9 cellular contexts compared by ENCODE assay signal in the genomic region with DNA sequence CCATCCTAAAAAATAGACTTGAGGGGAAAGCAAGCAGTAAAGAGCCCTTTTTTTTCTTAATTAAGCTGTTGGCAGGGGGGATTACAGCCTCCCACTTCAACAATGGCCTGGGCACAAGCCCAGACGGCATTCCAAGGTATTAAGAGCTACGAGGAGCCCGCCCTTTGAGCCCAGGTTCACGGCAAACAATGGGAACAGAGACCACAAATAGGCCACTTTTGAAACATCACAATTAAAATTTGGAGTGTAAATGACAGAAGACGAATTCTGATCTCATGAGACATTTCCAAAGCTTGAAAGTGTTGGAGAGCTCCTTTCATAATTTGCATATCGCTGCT. TPM values are rescaled to one million over a fixed set of nuclear protein-coding genes. Genes with fewer than 3 reads are reported as not detected.
DNase-seq lines count a peak whose midpoint lies in the region; ATAC-seq and TF ChIP-seq lines count a peak whose summit lies in the region.
"Had no signal": no experiment of that assay in that cellular context is flagged by ENCODE, and none has a peak within 500 bp of the region (broad histone marks: within the 10 kb centered on the region; RNA-seq: fewer than 3 reads in every experiment).

No MANE protein-coding gene starts in this region.

- no peak for TF ChIP-seq CTCF in omental fat pad (IDR thresholded peaks at IDR 0.05)

- no peak overlapping the region for H3K4me3 ChIP-seq in SJCRH30
- H3K4me3 ChIP-seq in thymus (ENCODE audit: low read length): no peak overlapping the region

- 76% methylated on average over 6 of the region's 6 CpGs for WGBS in thymus

- ATAC-seq in HG03378 (IDR thresholded peaks at IDR 0.05; ENCODE audit: unreplicated experiment) (no peak), omental fat pad (ENCODE audit: low FRiP score) (no peak)

- no peak for DNase-seq in activated naive CD4-positive, alpha-beta T cell treated with anti-CD3 and anti-CD28 coated beads, Interleukin-2, amount 50 U/mL, for 16 hours
- DNase-seq in SJCRH30: peak; percentile 46 to 62
- DNase-seq in epithelial cell of prostate (ENCODE audit: low read depth, low spot score): no peak
- no peak for DNase-seq in omental fat pad (ENCODE audit: low spot score)
- DNase-seq in NCI-H146 (lab: John Stamatoyannopoulos, UW): no peak
- DNase-seq: NCI-H526 had no signal

- H3K36me3 ChIP-seq in SJCRH30 (peaks cover 39% of the 10 kb centered on the region), thymus (ENCODE audit: control insufficient read depth, insufficient read depth) (no peaks in the 10 kb centered on the region)

- H3K27ac Mint-ChIP-seq in activated naive CD4-positive, alpha-beta T cell treated with anti-CD3 and anti-CD28 coated beads, Interleukin-2, amount 50 U/mL, for 24 hours: peak overlapping the region; percentile 46

- peaks cover 92% of the 10 kb centered on the region for H3K4me1 Mint-ChIP-seq in activated naive CD4-positive, alpha-beta T cell treated with anti-CD3 and anti-CD28 coated beads, Interleukin-2, amount 50 U/mL, for 24 hours

- H3K4me1 ChIP-seq in SJCRH30: peaks cover 39% of the 10 kb centered on the region
- peaks cover 34% of the 10 kb centered on the region for H3K4me1 ChIP-seq in thymus (ENCODE audit: control insufficient read depth, insufficient read depth, low read length)

- H3K9me3 ChIP-seq in SJCRH30 (replicated peaks): no peaks in the 10 kb centered on the region
- H3K9me3 ChIP-seq in thymus (ENCODE audit: control insufficient read depth): no peaks in the 10 kb centered on the region

- H3K4me3 Mint-ChIP-seq in activated naive CD4-positive, alpha-beta T cell treated with anti-CD3 and anti-CD28 coated beads, Interleukin-2, amount 50 U/mL, for 24 hours: peak overlapping the region; percentile 77

- H3K27me3 ChIP-seq in SJCRH30 (no peaks in the 10 kb centered on the region), thymus (ENCODE audit: control insufficient read depth, insufficient read depth) (no peaks in the 10 kb centered on the region)

- no peaks in the 10 kb centered on the region for H3K27me3 Mint-ChIP-seq in activated naive CD4-positive, alpha-beta T cell treated with anti-CD3 and anti-CD28 coated beads, Interleukin-2, amount 50 U/mL, for 24 hours

- peaks cover 14% of the 10 kb centered on the region for H3K36me3 Mint-ChIP-seq in activated naive CD4-positive, alpha-beta T cell treated with anti-CD3 and anti-CD28 coated beads, Interleukin-2, amount 50 U/mL, for 24 hours

- H3K27ac ChIP-seq in SJCRH30 (peak overlapping the region; percentile 12), epithelial cell of prostate (peak overlapping the region; percentile 22), thymus (ENCODE audit: low read depth) (peak overlapping the region; percentile 68)

- no peaks in the 10 kb centered on the region for H3K9me3 Mint-ChIP-seq in activated naive CD4-positive, alpha-beta T cell treated with anti-CD3 and anti-CD28 coated beads, Interleukin-2, amount 50 U/mL, for 24 hours

RNA-seq across cellular contexts. Expression of a gene that starts 8.9 kb away (rescaled TPM):
- total RNA-seq in SJCRH30 (2014; rRNA removed; shearing (Covaris generic)): 82.3 and 87.1 TPM in 2 replicates
- polyA plus RNA-seq in thymus: 14.9 TPM
- total RNA-seq in omental fat pad: 10 to 100 TPM; 16.9 to 85.3 (median 39.4) TPM

RNA-seq across cellular contexts. Expression of a gene that starts 34.3 kb away (rescaled TPM):
- total RNA-seq in SJCRH30 (2014; rRNA removed; shearing (Covaris generic)): 51.0 and 60.1 TPM in 2 replicates
- polyA plus RNA-seq in thymus: 64.5 TPM
- 10 to 100 TPM; 61.0 to 99.4 (median 92.3) TPM for total RNA-seq in omental fat pad

RNA-seq across cellular contexts. Expression of a gene that starts 52.1 kb away (rescaled TPM):
- 139 and 151 TPM in 2 replicates for total RNA-seq in SJCRH30 (2014; rRNA removed; shearing (Covaris generic))
- polyA plus RNA-seq in thymus: 71.4 TPM
- total RNA-seq in omental fat pad: 10 to 100 TPM; 25.6 to 47.7 (median 29.3) TPM

Comparison
In these comparisons a context has a peak if more than half of its experiments do, and no peak if none do; other contexts are left out.
1. DNase-seq: peak in SJCRH30 (2 of 2); none in activated naive CD4-positive, alpha-beta T cell treated with anti-CD3 and anti-CD28 coated beads, Interleukin-2, amount 50 U/mL, for 16 hours (single experiment), epithelial cell of prostate (single experiment), omental fat pad (single experiment) and NCI-H146 (single experiment).
2. H3K27ac ChIP-seq: peak in every context shown above with its lines; median percentile 68 in thymus; 22 in epithelial cell of prostate; 12 in SJCRH30.